ENCODE assay signal across 8 cellular contexts in the genomic region with DNA sequence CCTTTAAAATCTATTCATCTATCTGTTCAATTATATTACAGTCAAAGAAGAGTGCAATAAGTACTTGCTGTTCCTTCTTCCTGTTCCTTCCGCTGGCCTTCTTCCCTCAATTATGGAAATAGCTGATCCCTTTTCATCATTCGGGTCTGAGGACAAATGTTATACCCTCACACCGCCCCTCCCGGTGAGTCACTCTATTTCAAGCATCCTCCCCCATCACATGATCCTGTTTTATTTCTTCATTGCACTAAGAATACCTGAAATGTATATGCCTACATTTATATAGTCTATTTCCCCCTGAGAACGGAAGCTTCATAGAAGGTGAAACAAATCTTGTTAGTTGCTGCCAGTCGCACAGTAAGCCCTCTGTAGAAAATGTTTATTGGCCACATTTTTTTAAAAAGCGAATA. TPM values are rescaled to one million over a fixed set of nuclear protein-coding genes. Genes with fewer than 3 reads are reported as not detected.
DNase-seq lines count a peak whose midpoint lies in the region; ATAC-seq lines count a peak whose summit lies in the region.

No MANE protein-coding gene starts in this region.

- H3K36me3 Mint-ChIP-seq in activated naive CD4-positive, alpha-beta T cell treated with anti-CD3 and anti-CD28 coated beads for 36 hours (ENCODE audit: low read depth), result peaks cover 11% of the 10 kb centered on the region

- DNase-seq in NCI-H187 treated with DMSO at 0.1 percent for 48 hours (lab: John Stamatoyannopoulos, UW) (peak; percentile 30), NCI-H187 (lab: John Stamatoyannopoulos, UW) (no peak), NCI-H2029 (lab: John Stamatoyannopoulos, UW) (peak; percentile 31), SKM-1 treated with dmso at 0.1 percent for 144 hours (lab: John Stamatoyannopoulos, UW; ENCODE audit: unreplicated experiment) (no peak)
- DNase-seq in activated naive CD4-positive, alpha-beta T cell treated with anti-CD3 and anti-CD28 coated beads for 36 hours, result peak; percentile 52
- peak; percentile 14 for DNase-seq in stimulated activated naive CD4-positive, alpha-beta T cell treated with Interleukin-2 at 50 U/mL for 16 hours (lab: John Stamatoyannopoulos, UW)

- H3K27ac ChIP-seq in iPS-18a (ENCODE audit: low read length), result peak overlapping the region; percentile 94

- no peaks in the 10 kb centered on the region for H3K9me3 ChIP-seq in iPS-18a (ENCODE audit: control insufficient read depth, low read depth, low read length)

- ATAC-seq in GM19351 (IDR thresholded peaks at IDR 0.05; ENCODE audit: unreplicated experiment), result no peak

- peaks cover 25% of the 10 kb centered on the region for H3K4me1 Mint-ChIP-seq in activated naive CD4-positive, alpha-beta T cell treated with anti-CD3 and anti-CD28 coated beads for 36 hours (ENCODE audit: low read depth)

- H3K27me3 ChIP-seq in iPS-18a (ENCODE audit: control insufficient read depth, insufficient read depth, low read length), result no peaks in the 10 kb centered on the region

- H3K9ac ChIP-seq in iPS-18a (ENCODE audit: low read length), result peak overlapping the region; percentile 99

- H3K4me3 Mint-ChIP-seq in activated naive CD4-positive, alpha-beta T cell treated with anti-CD3 and anti-CD28 coated beads for 36 hours, result no peak overlapping the region

- H3K4me1 ChIP-seq in iPS-18a (ENCODE audit: control insufficient read depth, low read depth, low read length), result peaks cover 59% of the 10 kb centered on the region

- H3K27me3 Mint-ChIP-seq in activated naive CD4-positive, alpha-beta T cell treated with anti-CD3 and anti-CD28 coated beads for 36 hours (ENCODE audit: low read depth), result no peaks in the 10 kb centered on the region

- peak overlapping the region; percentile 96 for H3K4me3 ChIP-seq in iPS-18a (ENCODE audit: low read length)

- no peak overlapping the region for H3K27ac Mint-ChIP-seq in activated naive CD4-positive, alpha-beta T cell treated with anti-CD3 and anti-CD28 coated beads for 36 hours

- no peaks in the 10 kb centered on the region for H3K9me3 Mint-ChIP-seq in activated naive CD4-positive, alpha-beta T cell treated with anti-CD3 and anti-CD28 coated beads for 36 hours

- intact Hi-C loops in activated naive CD4-positive, alpha-beta T cell treated with anti-CD3 and anti-CD28 coated beads for 36 hours (cut with micrococcal nuclease), result loop anchor here (1.0 to 5.0 kb wide), 4 partner anchors 21 to 1126 kb away; no protein-coding TSS in a partner anchor

- H3K36me3 ChIP-seq in iPS-18a (ENCODE audit: control insufficient read depth, low read depth, low read length), result no peaks in the 10 kb centered on the region

- CTCF ChIA-PET in activated naive CD4-positive, alpha-beta T cell treated with anti-CD3 and anti-CD28 coated beads for 36 hours (lab: Charles Lee), result interaction anchor here (0.7 to 0.8 kb wide), 2 partner anchors 35 to 951 kb away, joined by 3 read pairs; no protein-coding TSS in a partner anchor

RNA-seq across cellular contexts. Expression of a gene that starts 2.5 kb away (rescaled TPM):
- 100 to 1,000 TPM; 105 to 110 TPM for total RNA-seq in activated naive CD4-positive, alpha-beta T cell treated with anti-CD3 and anti-CD28 coated beads for 36 hours

Comparison
In these comparisons a context has a peak if more than half of its experiments do, and no peak if none do; other contexts are left out.
1. DNase-seq: peak in NCI-H187 treated with DMSO at 0.1 percent for 48 hours (single experiment), NCI-H2029 (single experiment), activated naive CD4-positive, alpha-beta T cell treated with anti-CD3 and anti-CD28 coated beads for 36 hours (single experiment) and stimulated activated naive CD4-positive, alpha-beta T cell treated with Interleukin-2 at 50 U/mL for 16 hours (single experiment); none in NCI-H187 (0 of 2) and SKM-1 treated with dmso at 0.1 percent for 144 hours (single experiment).